ENCODE assay signal across 8 cellular contexts in the genomic region with DNA sequence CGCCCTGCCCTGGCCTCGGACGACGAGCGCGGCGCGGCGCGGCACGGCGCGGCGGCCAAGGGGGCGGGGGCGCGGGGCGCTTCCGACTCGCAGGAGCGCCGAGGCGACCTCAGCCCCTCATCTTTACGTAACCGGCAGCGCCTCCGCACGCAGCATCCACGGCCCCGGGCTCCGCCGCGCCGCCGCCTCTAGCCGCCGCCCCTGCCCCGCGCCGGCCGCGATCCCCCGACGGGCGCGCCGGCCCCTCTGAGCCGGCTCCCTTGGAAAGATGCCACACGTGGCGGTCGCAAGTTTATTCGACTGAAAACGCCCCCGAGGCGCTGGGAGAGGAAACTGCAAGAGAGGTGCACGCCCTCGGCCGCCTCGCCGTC. TPM values are rescaled to one million over a fixed set of nuclear protein-coding genes. Genes with fewer than 3 reads are reported as not detected.
DNase-seq lines count a peak whose midpoint lies in the region; FAIRE-seq and TF ChIP-seq lines count a peak whose summit lies in the region.

No MANE protein-coding gene starts in this region.

- peaks cover 0 to 46% of the 10 kb centered on the region in 2 donors for H3K4me1 ChIP-seq in right atrium auricular region
- peaks cover 48% of the 10 kb centered on the region for H3K4me1 ChIP-seq in skeletal muscle satellite cell (ENCODE audit: control insufficient read depth, insufficient read depth, low read length)

- peak overlapping the region; percentile 86 for H3K4me2 ChIP-seq in skeletal muscle satellite cell (ENCODE audit: low read length)

- H3K27ac ChIP-seq in right atrium auricular region: peak overlapping the region; percentile 100

- no peak for FAIRE-seq in H54 (lab: Jason Lieb, UNC)

- peak overlapping the region; percentile 100 for H3K27ac Mint-ChIP-seq in activated naive CD8-positive, alpha-beta T cell treated with anti-CD3 and anti-CD28 coated beads for 36 hours

- TF ChIP-seq POLR2A in H54 (IDR thresholded peaks at IDR 0.05; ENCODE audit: low read depth, low read length): no peak

- H3K4me1 Mint-ChIP-seq in activated naive CD8-positive, alpha-beta T cell treated with anti-CD3 and anti-CD28 coated beads for 36 hours: peaks cover 43% of the 10 kb centered on the region

- H3K9me3 ChIP-seq in MG63 (no peaks in the 10 kb centered on the region), right atrium auricular region (no peaks in the 10 kb centered on the region), skeletal muscle satellite cell (replicated peaks; ENCODE audit: low read length) (no peaks in the 10 kb centered on the region)

- H3K27me3 Mint-ChIP-seq in activated naive CD8-positive, alpha-beta T cell treated with anti-CD3 and anti-CD28 coated beads for 36 hours: no peaks in the 10 kb centered on the region

- DNase-seq in activated CD4-positive, alpha-beta T cell treated with anti-CD3 and anti-CD28 coated beads for 48 hours: peak; percentile 79
- DNase-seq in activated CD4-positive, alpha-beta T cell treated with anti-CD3 and anti-CD28 coated beads, Interleukin-2, amount 50 U/mL, for 4 hours: no peak
- DNase-seq in H54 (ENCODE audit: insufficient read length, low spot score) (peak; percentile 53), MG63 (peak; percentile 47), right atrium auricular region (ENCODE audit: low spot score) (no peak), dedifferentiated amniotic fluid mesenchymal stem cell (ENCODE audit: extremely low spot score) (no peak)
- DNase-seq in activated naive CD8-positive, alpha-beta T cell treated with anti-CD3 and anti-CD28 coated beads for 36 hours: peak; percentile 78

- no peak for TF ChIP-seq CTCF in right atrium auricular region (IDR thresholded peaks at IDR 0.05)

- H3K4me3 ChIP-seq in MG63 (peak overlapping the region; percentile 68), right atrium auricular region (peak overlapping the region; percentile 71 to 83), skeletal muscle satellite cell (ENCODE audit: low read length) (peak overlapping the region; percentile 98)

- peak overlapping the region; percentile 100 for H3K9ac ChIP-seq in skeletal muscle satellite cell (ENCODE audit: low read depth, low read length)

- H3K36me3 Mint-ChIP-seq in activated naive CD8-positive, alpha-beta T cell treated with anti-CD3 and anti-CD28 coated beads for 36 hours: peaks cover 5% of the 10 kb centered on the region

- H3K27me3 ChIP-seq in MG63 (no peaks in the 10 kb centered on the region), right atrium auricular region (no peaks in the 10 kb centered on the region), skeletal muscle satellite cell (ENCODE audit: control insufficient read depth, insufficient read depth, low read length) (no peaks in the 10 kb centered on the region)

- peak overlapping the region; percentile 98 for H3K4me3 Mint-ChIP-seq in activated naive CD8-positive, alpha-beta T cell treated with anti-CD3 and anti-CD28 coated beads for 36 hours

- no peaks in the 10 kb centered on the region for H3K9me3 Mint-ChIP-seq in activated naive CD8-positive, alpha-beta T cell treated with anti-CD3 and anti-CD28 coated beads for 36 hours

- H3K36me3 ChIP-seq in MG63: no peaks in the 10 kb centered on the region
- no peaks in the 10 kb centered on the region for H3K36me3 ChIP-seq in right atrium auricular region
- H3K36me3 ChIP-seq in skeletal muscle satellite cell (ENCODE audit: insufficient read depth, low read length): no peaks in the 10 kb centered on the region

RNA-seq across cellular contexts. Expression of a gene that starts 1.0 kb away (rescaled TPM):
- 2.1 and 5.5 TPM in 2 replicates for total RNA-seq in MG63 (2014; rRNA removed; shearing (Covaris generic); ENCODE audit: low replicate concordance)
- 10 to 100 TPM; 25.4 to 25.5 TPM for total RNA-seq in activated naive CD8-positive, alpha-beta T cell treated with anti-CD3 and anti-CD28 coated beads for 36 hours
- total RNA-seq in right atrium auricular region: 10 to 100 TPM; 74.1 to 76.7 TPM
- 33.7 and 34.1 TPM in 2 replicates for total RNA-seq in skeletal muscle satellite cell (2012; rRNA removed)

Comparison
In these comparisons a context has a peak if more than half of its experiments do, and no peak if none do; other contexts are left out.
1. DNase-seq: peak in activated CD4-positive, alpha-beta T cell treated with anti-CD3 and anti-CD28 coated beads for 48 hours (single experiment), H54 (single experiment), MG63 (single experiment) and activated naive CD8-positive, alpha-beta T cell treated with anti-CD3 and anti-CD28 coated beads for 36 hours (single experiment); none in activated CD4-positive, alpha-beta T cell treated with anti-CD3 and anti-CD28 coated beads, Interleukin-2, amount 50 U/mL, for 4 hours (0 of 2), right atrium auricular region (single experiment) and dedifferentiated amniotic fluid mesenchymal stem cell (single experiment).
2. Peak in every context shown above with its lines, with median percentiles within 50 percentile points of each other: H3K4me3 ChIP-seq.